In genomic region chr10:13102002-13102794, GRCh38 we compare ENCODE assay signal across 10 cellular contexts.
DNase-seq lines count a peak whose midpoint lies in the region; ATAC-seq and TF ChIP-seq lines count a peak whose summit lies in the region.
"Had no signal": no experiment of that assay in that cellular context is flagged by ENCODE, and none has a peak within 500 bp of the region (broad histone marks: within the 10 kb centered on the region; RNA-seq: fewer than 3 reads in every experiment).

No MANE protein-coding gene starts in this region.

- H3K4me1 ChIP-seq in MM.1S (ENCODE audit: low read length) (peaks cover 9% of the 10 kb centered on the region), duodenal mucosa (ENCODE audit: control insufficient read depth in 1 of 2, insufficient read depth in 2 of 2, low read length in 2 of 2) (peaks cover 22 to 29% of the 10 kb centered on the region in 2 donors), muscle layer of colon (ENCODE audit: insufficient read depth, low read length) (peaks cover 13% of the 10 kb centered on the region)

- H3K4me3 ChIP-seq in AG09309 (ENCODE audit: control insufficient read depth, low read depth, low read length) (peak overlapping the region; percentile 48), MM.1S (ENCODE audit: low read length) (peak overlapping the region; percentile 46), duodenal mucosa (ENCODE audit: low read depth in 1 of 2, low read length in 2 of 2) (peak overlapping the region; percentile 4 to 41), muscle layer of colon (ENCODE audit: low read depth in 1 of 2, low read length in 2 of 2) (peak overlapping the region in 1 of 2 donors; percentile 32)

- H3K4me2 ChIP-seq in MM.1S (ENCODE audit: low read depth, low read length): peak overlapping the region; percentile 73

- TF ChIP-seq CTCF in AG09309 (IDR thresholded peaks at IDR 0.05; ENCODE audit: control insufficient read depth, insufficient read depth, low read depth, low read length, missing control alignments): no peak
- TF ChIP-seq CTCF in MM.1S (IDR thresholded peaks at IDR 0.05; ENCODE audit: low read length): no peak

- no peaks in the 10 kb centered on the region for H3K27me3 ChIP-seq in MM.1S (replicated peaks; ENCODE audit: insufficient read depth, low read length)
- no peaks in the 10 kb centered on the region for H3K27me3 ChIP-seq in duodenal mucosa (ENCODE audit: control insufficient read depth in 1 of 2, insufficient read depth in 2 of 2, low read length in 2 of 2)
- H3K27me3 ChIP-seq in muscle layer of colon (ENCODE audit: control insufficient read depth in 1 of 2, insufficient read depth in 2 of 2, low read length in 2 of 2): no peaks in the 10 kb centered on the region

- H3K9ac ChIP-seq in MM.1S (ENCODE audit: low read length) (peak overlapping the region; percentile 28; the same call in 1 of the 2 replicates), duodenal mucosa (ENCODE audit: low read depth in 1 of 2, low read length in 2 of 2) (peak overlapping the region; percentile 23 to 28), muscle layer of colon (ENCODE audit: low read length) (peak overlapping the region; percentile 21)

- no peaks in the 10 kb centered on the region for H3K9me3 ChIP-seq in MM.1S (replicated peaks; ENCODE audit: insufficient read depth, low read length)
- no peaks in the 10 kb centered on the region for H3K9me3 ChIP-seq in duodenal mucosa (ENCODE audit: control insufficient read depth in 1 of 2, low read length in 2 of 2)
- H3K9me3 ChIP-seq in muscle layer of colon (ENCODE audit: low read length): no peaks in the 10 kb centered on the region

- no peak for ATAC-seq in HG02610 (IDR thresholded peaks at IDR 0.05; ENCODE audit: unreplicated experiment)

- peaks cover 13% of the 10 kb centered on the region for H3F3A ChIP-seq in MM.1S (ENCODE audit: insufficient read depth, low read length)

- peaks cover 63% of the 10 kb centered on the region for H3K79me2 ChIP-seq in MM.1S (ENCODE audit: low read length)

- no peak overlapping the region for H2AFZ ChIP-seq in MM.1S (ENCODE audit: low read length)

- H4K20me1 ChIP-seq in MM.1S (ENCODE audit: insufficient read depth, low read length): no peaks in the 10 kb centered on the region

- H3K9me2 ChIP-seq in MM.1S (replicated peaks; ENCODE audit: insufficient read depth, low read length): no peaks in the 10 kb centered on the region

- peak overlapping the region; percentile 37; the same call in 1 of the 2 replicates for H3K27ac ChIP-seq in MM.1S (ENCODE audit: low read length)
- peak overlapping the region; percentile 0 for H3K27ac ChIP-seq in duodenal mucosa (ENCODE audit: low read depth, low read length)
- peak overlapping the region; percentile 29 for H3K27ac ChIP-seq in muscle layer of colon (ENCODE audit: low read depth, low read length)

- H3K36me3 ChIP-seq in MM.1S (replicated peaks; ENCODE audit: insufficient read depth, low read length): no peaks in the 10 kb centered on the region
- peaks cover 3% of the 10 kb centered on the region in 2 donors for H3K36me3 ChIP-seq in duodenal mucosa (ENCODE audit: control insufficient read depth in 1 of 2, insufficient read depth in 2 of 2, low read length in 2 of 2)
- peaks cover 8% of the 10 kb centered on the region for H3K36me3 ChIP-seq in muscle layer of colon (ENCODE audit: insufficient read depth, low read length)

- DNase-seq in AG09309 (ENCODE audit: low read depth) (no peak), MM.1S (peak; percentile 21), NCI-H146 treated with DMSO at 0.1 percent for 48 hours (lab: John Stamatoyannopoulos, UW; ENCODE audit: unreplicated experiment) (no peak), NCI-H774 (lab: John Stamatoyannopoulos, UW) (no peak), NCI-H187 (lab: John Stamatoyannopoulos, UW) (no peak)
- DNase-seq: DND-41, NCI-H1417 had no signal
